ENCODE assay signal across 8 cellular contexts in the genomic region with DNA sequence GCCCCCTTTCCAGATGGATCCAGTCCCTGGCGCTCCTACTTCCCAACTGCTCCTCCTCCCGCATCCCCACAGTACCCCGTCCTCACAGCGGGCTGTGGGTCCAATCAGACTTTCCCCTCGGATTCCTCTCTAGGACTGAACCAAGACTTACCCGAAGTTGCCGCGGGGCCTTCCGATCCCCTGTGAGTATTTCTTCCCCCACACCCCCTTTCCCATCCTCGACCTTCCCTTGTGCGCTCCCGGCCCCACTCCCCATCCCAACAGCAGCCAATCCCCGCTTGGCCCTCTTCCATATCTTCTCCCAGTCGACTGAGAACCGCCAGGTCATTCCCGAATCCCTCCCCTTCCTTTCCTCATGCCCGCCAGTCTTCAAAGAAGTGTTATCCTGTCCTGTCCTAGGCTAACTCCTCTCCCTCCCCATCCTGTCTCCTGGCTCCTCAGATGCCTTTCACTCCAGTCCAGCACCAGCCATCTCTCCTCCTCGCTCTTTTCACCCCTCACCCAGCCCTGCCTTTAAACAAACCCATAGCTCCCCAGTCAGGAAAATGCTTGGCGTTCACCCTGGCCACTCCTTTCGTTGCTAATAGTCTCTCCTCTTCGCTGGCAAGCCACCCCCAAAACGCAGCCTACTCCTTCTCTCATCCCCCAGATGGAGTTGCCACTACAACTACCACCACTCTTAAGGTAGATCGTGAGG. TPM values are rescaled to one million over a fixed set of nuclear protein-coding genes. Genes with fewer than 3 reads are reported as not detected.
DNase-seq lines count a peak whose midpoint lies in the region; ATAC-seq and TF ChIP-seq lines count a peak whose summit lies in the region.

No MANE protein-coding gene starts in this region.

- H3K9me3 Mint-ChIP-seq in endothelial cell (ENCODE audit: unreplicated experiment): no peaks in the 10 kb centered on the region

- H3K27me3 Mint-ChIP-seq in endothelial cell (ENCODE audit: unreplicated experiment): peaks cover 17% of the 10 kb centered on the region

- peak; percentile 65 for DNase-seq in A172 (ENCODE audit: low spot score)
- peak; percentile 71 for DNase-seq in GM03348 (ENCODE audit: low spot score)
- DNase-seq in SJSA1 (ENCODE audit: low read depth in 1 of 2, low spot score in 2 of 2): no peak
- peak; percentile 31 for DNase-seq in endothelial cell (ENCODE audit: low spot score)
- no peak for DNase-seq in putamen (ENCODE audit: low spot score)
- no peak for DNase-seq in SIG-M5 (lab: John Stamatoyannopoulos, UW)

- H3K4me3 ChIP-seq in SJSA1 (peak overlapping the region; percentile 82), muscle layer of colon (ENCODE audit: low read depth in 1 of 2, low read length in 2 of 2) (peak overlapping the region; percentile 71 to 98)

- H3K4me1 Mint-ChIP-seq in endothelial cell (ENCODE audit: unreplicated experiment): peaks cover 44% of the 10 kb centered on the region

- H3K9me3 ChIP-seq in SJSA1 (replicated peaks): no peaks in the 10 kb centered on the region
- no peaks in the 10 kb centered on the region for H3K9me3 ChIP-seq in muscle layer of colon (ENCODE audit: low read length)

- peaks cover 18% of the 10 kb centered on the region for H3K36me3 ChIP-seq in SJSA1
- H3K36me3 ChIP-seq in muscle layer of colon (ENCODE audit: insufficient read depth, low read length): peaks cover 16% of the 10 kb centered on the region

- H3K27ac ChIP-seq in SJSA1 (peak overlapping the region; percentile 8; the same call in 1 of the 2 replicates), muscle layer of colon (ENCODE audit: low read depth, low read length) (peak overlapping the region; percentile 99)

- H3K9ac ChIP-seq in muscle layer of colon (ENCODE audit: low read length): peak overlapping the region; percentile 87

- no peak for TF ChIP-seq CTCF in endothelial cell (IDR thresholded peaks at IDR 0.05; ENCODE audit: unreplicated experiment)

- H3K4me1 ChIP-seq in SJSA1 (replicated peaks): peaks cover 13% of the 10 kb centered on the region
- peaks cover 26% of the 10 kb centered on the region for H3K4me1 ChIP-seq in muscle layer of colon (ENCODE audit: insufficient read depth, low read length)

- H3K27ac Mint-ChIP-seq in endothelial cell (ENCODE audit: unreplicated experiment): peak overlapping the region; percentile 88

- no peaks in the 10 kb centered on the region for H3K27me3 ChIP-seq in SJSA1 (replicated peaks)
- no peaks in the 10 kb centered on the region for H3K27me3 ChIP-seq in muscle layer of colon (ENCODE audit: control insufficient read depth in 1 of 2, insufficient read depth in 2 of 2, low read length in 2 of 2)

- no peak for ATAC-seq in GM19324 (IDR thresholded peaks at IDR 0.05; ENCODE audit: low FRiP score, unreplicated experiment)

- H3K36me3 Mint-ChIP-seq in endothelial cell (ENCODE audit: low read depth, unreplicated experiment): peaks cover 20% of the 10 kb centered on the region

- H3K4me3 Mint-ChIP-seq in endothelial cell (ENCODE audit: unreplicated experiment): peak overlapping the region; percentile 98

RNA-seq across cellular contexts. Expression of a gene that starts 0.6 kb away (rescaled TPM):
- 110 and 118 TPM in 2 replicates for total RNA-seq in A172 (2014; rRNA removed; shearing (Covaris generic))
- 25.4 and 26.7 TPM in 2 replicates for total RNA-seq in SJSA1 (2014; rRNA removed; shearing (Covaris generic))
- 26.8 TPM for total RNA-seq in endothelial cell (ENCODE audit: unreplicated experiment)

RNA-seq across cellular contexts. Expression of a gene that starts 0.9 kb away (rescaled TPM):
- 118 and 155 TPM in 2 replicates for total RNA-seq in A172 (2014; rRNA removed; shearing (Covaris generic))
- 76.2 and 78.6 TPM in 2 replicates for total RNA-seq in SJSA1 (2014; rRNA removed; shearing (Covaris generic))
- total RNA-seq in endothelial cell (ENCODE audit: unreplicated experiment): 69.4 TPM

RNA-seq across cellular contexts. Expression of a gene that starts 45.5 kb away (rescaled TPM):
- 28.8 and 30.5 TPM in 2 replicates for total RNA-seq in A172 (2014; rRNA removed; shearing (Covaris generic))
- 8.4 and 18.3 TPM in 2 replicates for total RNA-seq in SJSA1 (2014; rRNA removed; shearing (Covaris generic))
- 25.8 TPM for total RNA-seq in endothelial cell (ENCODE audit: unreplicated experiment)

RNA-seq across cellular contexts. Expression of a gene that starts 45.9 kb away (rescaled TPM):
- 68.4 and 70.0 TPM in 2 replicates for total RNA-seq in A172 (2014; rRNA removed; shearing (Covaris generic))
- total RNA-seq in SJSA1 (2014; rRNA removed; shearing (Covaris generic)): 27.8 and 36.6 TPM in 2 replicates
- total RNA-seq in endothelial cell (ENCODE audit: unreplicated experiment): 46.6 TPM

Comparison
In these comparisons a context has a peak if more than half of its experiments do, and no peak if none do; other contexts are left out.
1. DNase-seq: peak in A172 (single experiment), GM03348 (single experiment) and endothelial cell (single experiment); none in SJSA1 (0 of 2), putamen (single experiment) and SIG-M5 (single experiment).